In the genomic region with DNA sequence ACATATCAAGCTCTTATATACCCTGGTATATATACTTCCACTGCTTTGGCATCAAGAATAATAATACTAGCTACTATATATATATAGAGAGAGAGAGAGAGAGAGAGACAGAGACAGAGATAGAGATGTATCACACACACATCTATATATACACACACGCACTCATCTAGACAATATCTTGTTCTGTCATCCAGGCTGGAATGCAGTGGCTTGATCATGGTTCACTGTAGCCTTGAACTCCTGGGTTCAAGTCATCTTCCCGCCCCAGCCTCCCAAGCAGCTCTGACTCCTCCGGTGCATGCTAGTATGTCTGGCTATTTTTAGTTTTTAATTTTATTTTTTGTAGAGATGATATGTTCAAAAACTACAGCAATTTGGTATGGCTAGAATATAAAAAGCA, we compare ENCODE assay signal across 27 cellular contexts.
"Had no signal": no experiment of that assay in that cellular context is flagged by ENCODE, and none has a peak within 500 bp of the region (broad histone marks: within the 10 kb centered on the region; RNA-seq: fewer than 3 reads in every experiment).

No MANE protein-coding gene starts in this region.

- H3K27ac Mint-ChIP-seq: mesothelial cell of epicardium; nephron; stimulated activated memory B cell treated with anti-CD40 and anti-IgM and Interleukin-4, amounts not matched to agents 10 μg/mL and 1 μg/mL and 100 μg/mL, for 72 hours had no signal

- H3K9me3 ChIP-seq: left ventricle myocardium inferior, pancreas, spleen, stomach, testis, thyroid gland, transverse colon, upper lobe of left lung, vagina had no signal

- H3K4me3 Mint-ChIP-seq: immature natural killer cell; mesothelial cell of epicardium; nephron; neural crest cell; stimulated activated memory B cell treated with anti-CD40 and anti-IgM and Interleukin-4, amounts not matched to agents 10 μg/mL and 1 μg/mL and 100 μg/mL, for 72 hours had no signal

- H3K4me3 ChIP-seq: left ventricle myocardium inferior, lung, pancreas, spleen, stomach, testis, thyroid gland, transverse colon, upper lobe of left lung, vagina had no signal

- ATAC-seq: naive thymus-derived CD4-positive, alpha-beta T cell; pancreas; right cardiac atrium; sciatic nerve; stimulated activated memory B cell treated with anti-CD40 and anti-IgM and Interleukin-4, amounts not matched to agents 10 μg/mL and 1 μg/mL and 100 μg/mL, for 72 hours had no signal

- DNase-seq: hypothalamus; immature natural killer cell; islet precursor cell; left ventricle myocardium inferior; mesendoderm; naive thymus-derived CD4-positive, alpha-beta T cell; nucleus accumbens; pancreas; retina; right cardiac atrium; small intestine; spleen; stimulated activated CD4-positive, alpha-beta T cell treated with anti-CD3 and anti-CD28 coated beads, Interleukin-4, amount 100 ng/mL, for 4 hours; stimulated activated CD8-positive, alpha-beta memory T cell treated with anti-CD3 and anti-CD28 coated beads, Interleukin-4, amount 100 ng/mL, for 48 hours; stimulated activated naive CD4-positive, alpha-beta T cell treated with Interleukin-2 at 50 U/mL for 16 hours; stomach; testis; thyroid gland; transverse colon; upper lobe of left lung had no signal

- H3K36me3 ChIP-seq: left ventricle myocardium inferior, pancreas, stomach, thyroid gland, transverse colon, upper lobe of left lung, vagina had no signal

- H3K9me3 Mint-ChIP-seq: immature natural killer cell; neural crest cell; stimulated activated memory B cell treated with anti-CD40 and anti-IgM and Interleukin-4, amounts not matched to agents 10 μg/mL and 1 μg/mL and 100 μg/mL, for 72 hours had no signal

- H3K27ac ChIP-seq: left ventricle myocardium inferior, pancreas, spleen, stomach, testis, thyroid gland, transverse colon, upper lobe of left lung, vagina had no signal

- H3K27me3 ChIP-seq: pancreas, spleen, stomach, testis, thyroid gland, transverse colon, upper lobe of left lung, vagina had no signal

- H3K4me1 Mint-ChIP-seq: mesothelial cell of epicardium, nephron had no signal

- H3K27me3 Mint-ChIP-seq: naive thymus-derived CD4-positive, alpha-beta T cell; stimulated activated memory B cell treated with anti-CD40 and anti-IgM and Interleukin-4, amounts not matched to agents 10 μg/mL and 1 μg/mL and 100 μg/mL, for 72 hours had no signal
